In genomic region chr21:44207860-44208646, GRCh38 we compare ENCODE assay signal across 17 cellular contexts. TPM values are rescaled to one million over a fixed set of nuclear protein-coding genes. Genes with fewer than 3 reads are reported as not detected.
A peak's percentile ranks its signal among the peaks of the same experiment; 100 is the strongest.
DNase-seq lines count a peak whose midpoint lies in the region; ATAC-seq and TF ChIP-seq lines count a peak whose summit lies in the region.
"Not testable (repeated sequence)": the region's sequence is repeated elsewhere in the genome, so short reads cannot be mapped to it uniquely, and the experiment has no call there.
"Had no signal": no experiment of that assay in that cellular context is flagged by ENCODE, and none has a peak within 500 bp of the region (broad histone marks: within the 10 kb centered on the region; RNA-seq: fewer than 3 reads in every experiment).

No MANE protein-coding gene starts in this region.

- H3K27me3 ChIP-seq in Peyer's patch; naive thymus-derived CD4-positive, alpha-beta T cell (ENCODE audit: control insufficient read depth in 2 of 2, insufficient read depth in 2 of 2, low read length in 2 of 2); upper lobe of right lung: not testable (repeated sequence)

- TF ChIP-seq POLR2A in Peyer's patch (IDR thresholded peaks at IDR 0.05): not testable (repeated sequence)

- H3K27ac Mint-ChIP-seq in activated CD8-positive, alpha-beta T cell treated with anti-CD3 and anti-CD28 coated beads, Interleukin-2, amount 10 ng/mL, durations not matched to agents 7 days and 5 days; naive thymus-derived CD4-positive, alpha-beta T cell: not testable (repeated sequence)

- POLR2A ChIA-PET in activated CD8-positive, alpha-beta T cell treated with anti-CD3 and anti-CD28 coated beads, Interleukin-2, amount 10 ng/mL, durations not matched to agents 7 days and 5 days (lab: Charles Lee); naive thymus-derived CD4-positive, alpha-beta T cell (lab: Charles Lee): not testable (repeated sequence)

- ATAC-seq in HG02798 (IDR thresholded peaks at IDR 0.05; ENCODE audit: poor library complexity, unreplicated experiment) (peak; percentile 15), left cardiac atrium (peak in 1 of 2 donors; percentile 81), upper lobe of right lung (peak; percentile 74)
- ATAC-seq in activated CD8-positive, alpha-beta T cell treated with anti-CD3 and anti-CD28 coated beads, Interleukin-2, amount 10 ng/mL, durations not matched to agents 7 days and 5 days: peak; percentile 53
- ATAC-seq in naive thymus-derived CD4-positive, alpha-beta T cell: peak; percentile 59

- H3K9me3 Mint-ChIP-seq in activated CD8-positive, alpha-beta T cell treated with anti-CD3 and anti-CD28 coated beads, Interleukin-2, amount 10 ng/mL, durations not matched to agents 7 days and 5 days (ENCODE audit: insufficient read depth); naive thymus-derived CD4-positive, alpha-beta T cell: not testable (repeated sequence)

- H3K4me3 ChIP-seq in Peyer's patch; naive thymus-derived CD4-positive, alpha-beta T cell (ENCODE audit: low read length); upper lobe of right lung: not testable (repeated sequence)

- H3K36me3 ChIP-seq in Peyer's patch; naive thymus-derived CD4-positive, alpha-beta T cell (ENCODE audit: control insufficient read depth in 2 of 3, insufficient read depth in 3 of 3, low read length in 3 of 3); upper lobe of right lung: not testable (repeated sequence)

- peak overlapping the region in 1 of 4 donors; percentile 66 for H3K27ac ChIP-seq in Peyer's patch
- H3K27ac ChIP-seq in naive thymus-derived CD4-positive, alpha-beta T cell (ENCODE audit: low read depth, low read length); upper lobe of right lung: not testable (repeated sequence)

- not testable (repeated sequence) for H3K4me1 Mint-ChIP-seq in activated CD8-positive, alpha-beta T cell treated with anti-CD3 and anti-CD28 coated beads, Interleukin-2, amount 10 ng/mL, durations not matched to agents 7 days and 5 days (ENCODE audit: low read depth); naive thymus-derived CD4-positive, alpha-beta T cell

- TF ChIP-seq CTCF in Peyer's patch (IDR thresholded peaks at IDR 0.05); upper lobe of right lung (IDR thresholded peaks at IDR 0.05): not testable (repeated sequence)

- DNase-seq in ELR (ENCODE audit: low read depth) (peak; percentile 0), Peyer's patch (peak in 2 of 3 donors; percentile 16 to 46), dermis blood vessel endothelial cell (peak; percentile 10), left cardiac atrium (peak; percentile 33)
- not testable (repeated sequence) for DNase-seq in activated CD8-positive, alpha-beta T cell treated with anti-CD3 and anti-CD28 coated beads, Interleukin-2, amount 10 ng/mL, durations not matched to agents 7 days and 5 days; upper lobe of right lung
- DNase-seq in naive thymus-derived CD4-positive, alpha-beta T cell: peak in 1 of 9 donors; percentile 6

- CTCF ChIA-PET in activated CD8-positive, alpha-beta T cell treated with anti-CD3 and anti-CD28 coated beads, Interleukin-2, amount 10 ng/mL, durations not matched to agents 7 days and 5 days (lab: Charles Lee); naive thymus-derived CD4-positive, alpha-beta T cell (lab: Charles Lee): not testable (repeated sequence)

- intact Hi-C loops in left cardiac atrium (cut with DNase I); naive thymus-derived CD4-positive, alpha-beta T cell (cut with micrococcal nuclease); upper lobe of right lung (cut with DNase I): not testable (repeated sequence)

- not testable (repeated sequence) for H3K36me3 Mint-ChIP-seq in activated CD8-positive, alpha-beta T cell treated with anti-CD3 and anti-CD28 coated beads, Interleukin-2, amount 10 ng/mL, durations not matched to agents 7 days and 5 days (ENCODE audit: low read depth); naive thymus-derived CD4-positive, alpha-beta T cell

- H3K27me3 Mint-ChIP-seq in activated CD8-positive, alpha-beta T cell treated with anti-CD3 and anti-CD28 coated beads, Interleukin-2, amount 10 ng/mL, durations not matched to agents 7 days and 5 days (ENCODE audit: low read depth); naive thymus-derived CD4-positive, alpha-beta T cell: not testable (repeated sequence)

- not testable (repeated sequence) for H3K9me3 ChIP-seq in Peyer's patch; naive thymus-derived CD4-positive, alpha-beta T cell (ENCODE audit: control insufficient read depth in 2 of 3, low read length in 3 of 3); upper lobe of right lung

- not testable (repeated sequence) for H3K4me1 ChIP-seq in Peyer's patch; naive thymus-derived CD4-positive, alpha-beta T cell (ENCODE audit: control insufficient read depth in 2 of 2, insufficient read depth in 2 of 2, low read length in 2 of 2); upper lobe of right lung

- H3K4me3 Mint-ChIP-seq in activated CD8-positive, alpha-beta T cell treated with anti-CD3 and anti-CD28 coated beads, Interleukin-2, amount 10 ng/mL, durations not matched to agents 7 days and 5 days; naive thymus-derived CD4-positive, alpha-beta T cell: not testable (repeated sequence)

RNA-seq across cellular contexts. Expression of gene ICOSLG, which starts 32.7 kb away (rescaled TPM):
- total RNA-seq in Peyer's patch: 10 to 100 TPM in 2 of 4 donors, 1 to 10 TPM in 2; 6.3 to 38.0 (median 9.3) TPM
- total RNA-seq in activated CD8-positive, alpha-beta T cell treated with anti-CD3 and anti-CD28 coated beads, Interleukin-2, amount 10 ng/mL, durations not matched to agents 7 days and 5 days: 1 to 10 TPM; 1.8 to 2.0 TPM
- 2.0 and 2.4 TPM in 2 replicates for total RNA-seq in dermis blood vessel endothelial cell
- 1 to 10 TPM; 6.1 to 6.4 TPM for total RNA-seq in left cardiac atrium
- total RNA-seq in naive thymus-derived CD4-positive, alpha-beta T cell: 10 to 100 TPM in 3 of 5 experiments, 1 to 10 TPM in 2; 3.3 to 20.4 (median 10.7) TPM
- 1 to 10 TPM in 1 of 2 donors, under 1 TPM in 1; 0.45 to 3.6 TPM for polyA plus RNA-seq in naive thymus-derived CD4-positive, alpha-beta T cell
- 11.3 TPM for total RNA-seq in upper lobe of right lung
- polyA plus RNA-seq: neural cell had no signal

RNA-seq across cellular contexts. Expression of gene DNMT3L, which starts 53.6 kb away (rescaled TPM):
- total RNA-seq in Peyer's patch (not detected), dermis blood vessel endothelial cell (not detected in 2 replicates), left cardiac atrium (not detected), upper lobe of right lung (not detected)
- not detected for total RNA-seq in activated CD8-positive, alpha-beta T cell treated with anti-CD3 and anti-CD28 coated beads, Interleukin-2, amount 10 ng/mL, durations not matched to agents 7 days and 5 days
- total RNA-seq in naive thymus-derived CD4-positive, alpha-beta T cell: not detected
- polyA plus RNA-seq in naive thymus-derived CD4-positive, alpha-beta T cell: not detected
- total RNA-seq: activated naive CD8-positive, alpha-beta T cell treated with anti-CD3 and anti-CD28 coated beads for 36 hours; activated T-helper 2 cell treated with anti-CD3 and anti-CD28 coated beads, Interferon-gamma antibody, Interleukin-2, Interleukin-4, amounts not matched to agents 10 μg/mL and 5 μg/mL and 100 μg/mL, durations not matched to agents 14 hours and 24 hours and 36 hours; CD4-positive, alpha-beta memory T cell; GM23338; LHCN-M2; mononuclear cell; T-helper 1 cell treated with Interleukin-12 subunit alpha and Interleukin-12 subunit beta and Interleukin-4 antibody, amounts not matched to agents 30 ng/mL and 1 ng/mL, for 36 hours; thoracic aorta had no signal
- polyA plus RNA-seq: CD4-positive, alpha-beta memory T cell; neural cell had no signal
